In genomic region chr4:56049428-56050212, GRCh38 we compare ENCODE assay signal across 8 cellular contexts.
DNase-seq lines count a peak whose midpoint lies in the region; ATAC-seq and TF ChIP-seq lines count a peak whose summit lies in the region.

No MANE protein-coding gene starts in this region.

- TF ChIP-seq EP300 in Ishikawa (IDR thresholded peaks at IDR 0.05; ENCODE audit: borderline replicate concordance) = no peak

- no peaks in the 10 kb centered on the region; the same call in 1 of the 2 replicates for H3F3A ChIP-seq in SU-DHL-6 (ENCODE audit: insufficient read depth)

- no peaks in the 10 kb centered on the region for H3K9me2 ChIP-seq in SU-DHL-6 (replicated peaks; ENCODE audit: insufficient read depth, low read length)

- no peak for TF ChIP-seq RAD21 in Ishikawa (IDR thresholded peaks at IDR 0.05; ENCODE audit: low read depth)

- H2AFZ ChIP-seq in SU-DHL-6 (ENCODE audit: low read depth, low read length, severe bottlenecking) = peak overlapping the region; percentile 93

- H3K4me3 Mint-ChIP-seq in stimulated activated naive CD8-positive, alpha-beta T cell treated with anti-CD3 and anti-CD28 coated beads, Interleukin-15, Interleukin-2, amounts not matched to agents 100 ng/mL and 50 ng/mL, for 24 hours = peak overlapping the region; percentile 84

- H3K9me3 Mint-ChIP-seq in stimulated activated naive CD8-positive, alpha-beta T cell treated with anti-CD3 and anti-CD28 coated beads, Interleukin-15, Interleukin-2, amounts not matched to agents 100 ng/mL and 50 ng/mL, for 24 hours = no peaks in the 10 kb centered on the region

- H3K27ac Mint-ChIP-seq in stimulated activated naive CD8-positive, alpha-beta T cell treated with anti-CD3 and anti-CD28 coated beads, Interleukin-15, Interleukin-2, amounts not matched to agents 100 ng/mL and 50 ng/mL, for 24 hours = no peak overlapping the region

- DNase-seq in SKM-1 treated with dmso at 0.1 percent for 144 hours (lab: John Stamatoyannopoulos, UW; ENCODE audit: unreplicated experiment) = peak; percentile 23
- no peak for DNase-seq in SKM-1 (lab: John Stamatoyannopoulos, UW; ENCODE audit: unreplicated experiment)
- peak; percentile 45 for DNase-seq in lower lobe of right lung

- H3K4me1 Mint-ChIP-seq in stimulated activated naive CD8-positive, alpha-beta T cell treated with anti-CD3 and anti-CD28 coated beads, Interleukin-15, Interleukin-2, amounts not matched to agents 100 ng/mL and 50 ng/mL, for 24 hours (ENCODE audit: low read depth) = peaks cover 15% of the 10 kb centered on the region

- H3K27me3 Mint-ChIP-seq in stimulated activated naive CD8-positive, alpha-beta T cell treated with anti-CD3 and anti-CD28 coated beads, Interleukin-15, Interleukin-2, amounts not matched to agents 100 ng/mL and 50 ng/mL, for 24 hours = peaks cover 56% of the 10 kb centered on the region

- peak; percentile 31 for ATAC-seq in GM21786 (IDR thresholded peaks at IDR 0.05; ENCODE audit: unreplicated experiment)
- ATAC-seq in lower lobe of right lung = peak; percentile 40 to 58

- H3K9me3 ChIP-seq in SU-DHL-6 (ENCODE audit: insufficient read depth, low read length) (no peaks in the 10 kb centered on the region), duodenal mucosa (ENCODE audit: control insufficient read depth in 1 of 2, low read length in 2 of 2) (no peaks in the 10 kb centered on the region), lower lobe of right lung (no peaks in the 10 kb centered on the region)

- H3K36me3 Mint-ChIP-seq in stimulated activated naive CD8-positive, alpha-beta T cell treated with anti-CD3 and anti-CD28 coated beads, Interleukin-15, Interleukin-2, amounts not matched to agents 100 ng/mL and 50 ng/mL, for 24 hours (ENCODE audit: low read depth) = no peaks in the 10 kb centered on the region

- H3K36me3 ChIP-seq in SU-DHL-6 (ENCODE audit: low read length) (no peaks in the 10 kb centered on the region), duodenal mucosa (ENCODE audit: control insufficient read depth in 1 of 2, insufficient read depth in 2 of 2, low read length in 2 of 2) (no peaks in the 10 kb centered on the region), lower lobe of right lung (no peaks in the 10 kb centered on the region)

- H3K4me3 ChIP-seq in SU-DHL-6 (ENCODE audit: insufficient read depth, low read length, poor library complexity, severe bottlenecking) = peak overlapping the region; percentile 77
- H3K4me3 ChIP-seq in duodenal mucosa (ENCODE audit: low read depth in 1 of 2, low read length in 2 of 2) = peak overlapping the region; percentile 72 to 80
- H3K4me3 ChIP-seq in lower lobe of right lung = peak overlapping the region; percentile 60

- H3K27me3 ChIP-seq in SU-DHL-6 (ENCODE audit: low read length) (no peaks in the 10 kb centered on the region), duodenal mucosa (ENCODE audit: control insufficient read depth in 1 of 2, insufficient read depth in 2 of 2, low read length in 2 of 2) (no peaks in the 10 kb centered on the region), lower lobe of right lung (ENCODE audit: low read depth) (peaks cover 45% of the 10 kb centered on the region)

- H3K9ac ChIP-seq in SU-DHL-6 (ENCODE audit: low read length) = peak overlapping the region; percentile 74
- peak overlapping the region; percentile 52 to 59 for H3K9ac ChIP-seq in duodenal mucosa (ENCODE audit: low read depth in 1 of 2, low read length in 2 of 2)

- H3K4me1 ChIP-seq in duodenal mucosa (ENCODE audit: control insufficient read depth in 1 of 2, insufficient read depth in 2 of 2, low read length in 2 of 2) (peaks cover 7 to 10% of the 10 kb centered on the region in 2 donors), lower lobe of right lung (peaks cover 13% of the 10 kb centered on the region)

- TF ChIP-seq CTCF in SU-DHL-6 (IDR thresholded peaks at IDR 0.05; ENCODE audit: insufficient read depth, low read length, poor library complexity, severe bottlenecking) (no peak), lower lobe of right lung (IDR thresholded peaks at IDR 0.05) (no peak)

- no peaks in the 10 kb centered on the region for H3K79me2 ChIP-seq in SU-DHL-6 (ENCODE audit: insufficient read depth, low read length)

- H3K27ac ChIP-seq in SU-DHL-6 (ENCODE audit: low read depth, low read length) (no peak overlapping the region), duodenal mucosa (ENCODE audit: low read depth, low read length) (no peak overlapping the region), lower lobe of right lung (no peak overlapping the region)

- intact Hi-C loops in lower lobe of right lung (cut with DNase I) = no loop called here

- H4K20me1 ChIP-seq in SU-DHL-6 (ENCODE audit: low read depth, low read length) = no peaks in the 10 kb centered on the region

- H3K4me2 ChIP-seq in SU-DHL-6 (ENCODE audit: low read depth, low read length, poor library complexity, severe bottlenecking) = peak overlapping the region; percentile 72

TF ChIP-seq in Ishikawa, 13 proteins besides CTCF, POLR2A, EP300 and RAD21:
- TF ChIP-seq ZBTB7A (IDR thresholded peaks at IDR 0.05; ENCODE audit: low read depth) (no peak; the same call in 1 of the 2 replicates), USF1 (IDR thresholded peaks at IDR 0.05) (no peak), TCF12 (IDR thresholded peaks at IDR 0.05; ENCODE audit: low read depth) (no peak), FOXM1 (IDR thresholded peaks at IDR 0.05; ENCODE audit: borderline replicate concordance, low read depth) (no peak), CREB1 (IDR thresholded peaks at IDR 0.05; ENCODE audit: low read depth) (no peak), CEBPB (IDR thresholded peaks at IDR 0.05) (no peak), TEAD4 (IDR thresholded peaks at IDR 0.05) (no peak), EGR1 (IDR thresholded peaks at IDR 0.05) (0 out of 2 replicates have a peak, but pooled peaks have one; percentile 48), REST (IDR thresholded peaks at IDR 0.05; ENCODE audit: low read depth) (no peak), MAX (IDR thresholded peaks at IDR 0.05) (peak; percentile 37; the same call in 1 of the 2 replicates), TAF1 (IDR thresholded peaks at IDR 0.05; ENCODE audit: low read depth) (peak; percentile 37; the same call in 1 of the 2 replicates), YY1 (IDR thresholded peaks at IDR 0.05; ENCODE audit: low read depth) (no peak; the same call in 1 of the 2 replicates), NFIC (IDR thresholded peaks at IDR 0.05) (no peak)
